Comparison of ENCODE assay signal across 8 cellular contexts in genomic region chr14:81990312-81990761, GRCh38.
DNase-seq lines count a peak whose midpoint lies in the region; ATAC-seq and TF ChIP-seq lines count a peak whose summit lies in the region.

No MANE protein-coding gene starts in this region.

- H3K36me3 ChIP-seq in left lung, result no peaks in the 10 kb centered on the region

- intact Hi-C loops in left lung (cut with DNase I), result no loop called here

- no peak overlapping the region for H3K27ac ChIP-seq in left lung

- TF ChIP-seq CTCF in cardiac fibroblast (IDR thresholded peaks at IDR 0.05; ENCODE audit: low read depth, low read length), result peak; percentile 86
- TF ChIP-seq CTCF in left lung (IDR thresholded peaks at IDR 0.05), result peak; percentile 72 to 79

- DNase-seq in DMS153 treated with DMSO at 0.1 percent for 48 hours (lab: John Stamatoyannopoulos, UW; ENCODE audit: unreplicated experiment), result peak; percentile 52
- peak; percentile 20 for DNase-seq in HT1080 (ENCODE audit: low read depth)
- DNase-seq in RPMI8226, result peak; percentile 33
- DNase-seq in cardiac fibroblast (ENCODE audit: low read depth in 2 of 2), result peak; percentile 63 to 68
- no peak for DNase-seq in left lung
- DNase-seq in stimulated activated CD8-positive, alpha-beta memory T cell treated with anti-CD3 and anti-CD28 coated beads, Interleukin-12 subunit alpha, Interleukin-12 subunit beta, amount 100 ng/mL, for 1 hour (ENCODE audit: low read depth), result peak; percentile 8

- H3K9me3 ChIP-seq in left lung, result no peaks in the 10 kb centered on the region

- H3K4me1 ChIP-seq in left lung, result no peaks in the 10 kb centered on the region

- H3K4me3 ChIP-seq in cardiac fibroblast (replicated peaks in 1 of 2; ENCODE audit: low read depth in 2 of 2, low read length in 2 of 2), result no peak overlapping the region
- no peak overlapping the region for H3K4me3 ChIP-seq in left lung

- peak; percentile 61 for ATAC-seq in GM19372 (IDR thresholded peaks at IDR 0.05; ENCODE audit: low read depth, unreplicated experiment)
- ATAC-seq in left lung, result peak; percentile 80
- no peak for ATAC-seq in GM18520 (IDR thresholded peaks at IDR 0.05; ENCODE audit: unreplicated experiment)

- H3K27me3 ChIP-seq in left lung, result no peaks in the 10 kb centered on the region

Comparison
In these comparisons a context has a peak if more than half of its experiments do, and no peak if none do; other contexts are left out.
1. DNase-seq: peak in DMS153 treated with DMSO at 0.1 percent for 48 hours (single experiment), HT1080 (single experiment), RPMI8226 (single experiment), cardiac fibroblast (2 of 2) and stimulated activated CD8-positive, alpha-beta memory T cell treated with anti-CD3 and anti-CD28 coated beads, Interleukin-12 subunit alpha, Interleukin-12 subunit beta, amount 100 ng/mL, for 1 hour (single experiment); none in left lung (0 of 2).